Comparison of ENCODE assay signal across 1 cellular context in the genomic region with DNA sequence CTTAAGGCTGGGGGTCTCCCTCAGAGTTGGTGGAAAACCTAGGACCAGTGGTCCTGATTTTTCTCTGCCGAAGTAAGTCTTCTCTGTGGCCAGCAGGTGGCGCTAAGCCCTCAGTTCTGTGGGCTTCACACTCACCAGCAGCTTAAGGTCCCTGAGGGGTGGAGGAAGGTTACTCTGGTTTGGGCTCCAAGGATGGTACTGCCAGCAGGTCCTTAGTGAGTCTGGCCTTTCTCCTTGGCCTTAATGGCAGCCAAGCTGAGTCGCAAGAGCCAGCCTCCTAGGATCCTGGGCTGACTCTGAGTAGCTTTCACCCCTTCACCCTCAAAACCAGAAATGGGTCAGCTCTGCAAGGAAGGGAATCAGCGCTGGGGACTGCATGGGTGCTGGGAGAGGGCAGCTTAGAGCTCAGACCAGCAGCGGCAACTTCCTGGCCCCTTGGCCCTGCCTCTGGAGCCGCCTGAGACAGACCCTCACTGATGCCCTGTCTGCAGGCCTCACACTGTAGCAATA.
TF ChIP-seq lines count a peak whose summit lies in the region.

No MANE protein-coding gene starts in this region.

TF ChIP-seq in H1, 55 proteins besides CTCF, POLR2A, EP300 and RAD21 (continued from another document):
- TF ChIP-seq SAP30 (IDR thresholded peaks at IDR 0.05; ENCODE audit: insufficient read depth, insufficient replicate concordance, low read length) = no peak
- TF ChIP-seq TBP (IDR thresholded peaks at IDR 0.05; ENCODE audit: low read depth, low read length) = no peak
- no peak for TF ChIP-seq NANOG (IDR thresholded peaks at IDR 0.05; ENCODE audit: insufficient read depth, low read depth, low read length, poor library complexity, severe bottlenecking)
- TF ChIP-seq EZH2 (IDR thresholded peaks at IDR 0.05; ENCODE audit: low read depth, low read length, severe bottlenecking) = no peak
- TF ChIP-seq SIRT6 (IDR thresholded peaks at IDR 0.05; ENCODE audit: low read length) = no peak
- TF ChIP-seq CEBPB (IDR thresholded peaks at IDR 0.05; ENCODE audit: low read depth, low read length) = no peak
- TF ChIP-seq, protein P1, sequence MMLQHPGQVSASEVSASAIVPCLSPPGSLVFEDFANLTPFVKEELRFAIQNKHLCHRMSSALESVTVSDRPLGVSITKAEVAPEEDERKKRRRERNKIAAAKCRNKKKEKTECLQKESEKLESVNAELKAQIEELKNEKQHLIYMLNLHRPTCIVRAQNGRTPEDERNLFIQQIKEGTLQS (IDR thresholded peaks at IDR 0.05; ENCODE audit: insufficient read depth, low read depth, low read length) = no peak
- no peak for TF ChIP-seq PHF8 (conservative IDR thresholded peaks at IDR 0.05; ENCODE audit: low read depth, low read length)
